13 cellular contexts compared by ENCODE assay signal in the genomic region with DNA sequence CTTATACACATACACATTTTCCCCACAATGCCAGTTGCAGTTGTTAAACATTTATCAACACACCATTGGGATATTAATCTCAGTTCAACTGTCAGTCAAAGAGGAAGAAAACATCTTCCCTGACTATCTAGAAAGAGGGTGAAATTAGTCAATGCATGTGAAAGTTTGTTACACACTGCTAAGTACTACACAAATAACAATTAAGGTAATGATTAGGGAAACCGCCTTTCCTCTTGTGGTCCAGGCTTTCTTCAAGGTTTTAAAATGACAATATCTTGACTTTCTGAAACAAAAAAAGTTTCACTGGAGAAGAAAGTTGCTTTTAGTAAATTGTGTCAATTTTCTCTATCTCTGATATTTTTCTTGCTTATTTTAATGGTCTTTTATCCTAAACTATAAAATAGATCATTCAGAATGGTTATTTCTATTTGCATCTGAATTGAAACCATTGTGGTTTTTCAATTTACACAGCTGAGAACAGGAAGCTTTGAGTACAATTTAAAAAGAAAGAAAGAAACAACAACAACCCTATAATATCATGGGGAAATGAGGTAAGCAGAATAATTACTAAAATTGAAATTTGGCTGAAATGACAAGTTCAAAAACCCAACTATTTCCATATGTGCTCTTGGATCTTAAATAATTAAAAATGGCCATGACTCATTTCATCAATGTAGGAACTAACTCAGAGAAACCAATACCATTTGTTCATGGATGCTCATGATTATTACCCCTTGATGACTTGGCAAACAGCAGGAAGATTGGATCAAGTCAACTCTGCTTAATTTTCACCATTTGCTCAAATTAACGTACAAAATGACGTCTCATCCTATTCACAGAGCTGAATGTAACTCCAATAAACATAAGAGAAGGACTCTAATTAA. TPM values are rescaled to one million over a fixed set of nuclear protein-coding genes. Genes with fewer than 3 reads are reported as not detected.
DNase-seq lines count a peak whose midpoint lies in the region; ATAC-seq lines count a peak whose summit lies in the region.
"Had no signal": no experiment of that assay in that cellular context is flagged by ENCODE, and none has a peak within 500 bp of the region (broad histone marks: within the 10 kb centered on the region; RNA-seq: fewer than 3 reads in every experiment).

No MANE protein-coding gene starts in this region.

- no peak overlapping the region for H3K27ac ChIP-seq in caudate nucleus (ENCODE audit: low read depth, low read length)
- H3K27ac ChIP-seq: brain microvascular endothelial cell, heart right ventricle, KMS-11, psoas muscle had no signal

- CTCF ChIA-PET in activated CD4-positive, alpha-beta memory T cell treated with anti-CD3 and anti-CD28 coated beads for 36 hours (lab: Charles Lee): no interaction called here

- peaks cover 9% of the 10 kb centered on the region for H3K27me3 Mint-ChIP-seq in activated T-helper 17 cell treated with anti-CD3 and anti-CD28 coated beads, Interleukin-2, amount 50 U/mL, for 72 hours
- peaks cover 3% of the 10 kb centered on the region for H3K27me3 Mint-ChIP-seq in activated CD4-positive, alpha-beta memory T cell treated with anti-CD3 and anti-CD28 coated beads for 36 hours
- H3K27me3 Mint-ChIP-seq: memory B cell had no signal

- no peak for DNase-seq in activated CD4-positive, alpha-beta memory T cell treated with anti-CD3 and anti-CD28 coated beads for 36 hours
- DNase-seq in MG63 (no peak), caudate nucleus (lab: John Stamatoyannopoulos, UW) (no peak)
- DNase-seq: brain microvascular endothelial cell, heart right ventricle, NCI-H226, psoas muscle had no signal

- intact Hi-C loops in activated CD4-positive, alpha-beta memory T cell treated with anti-CD3 and anti-CD28 coated beads for 36 hours (cut with micrococcal nuclease): no loop called here

- H3K4me1 Mint-ChIP-seq in activated T-helper 17 cell treated with anti-CD3 and anti-CD28 coated beads, Interleukin-2, amount 50 U/mL, for 72 hours: no peaks in the 10 kb centered on the region
- H3K4me1 Mint-ChIP-seq in activated CD4-positive, alpha-beta memory T cell treated with anti-CD3 and anti-CD28 coated beads for 36 hours (ENCODE audit: low read depth): no peaks in the 10 kb centered on the region
- H3K4me1 Mint-ChIP-seq: memory B cell had no signal

- POLR2A ChIA-PET in activated CD4-positive, alpha-beta memory T cell treated with anti-CD3 and anti-CD28 coated beads for 36 hours (lab: Charles Lee): no interaction called here

- no peaks in the 10 kb centered on the region for H3K36me3 Mint-ChIP-seq in activated T-helper 17 cell treated with anti-CD3 and anti-CD28 coated beads, Interleukin-2, amount 50 U/mL, for 72 hours (ENCODE audit: low read depth)
- no peaks in the 10 kb centered on the region for H3K36me3 Mint-ChIP-seq in activated CD4-positive, alpha-beta memory T cell treated with anti-CD3 and anti-CD28 coated beads for 36 hours
- H3K36me3 Mint-ChIP-seq: memory B cell had no signal

- peaks cover 4% of the 10 kb centered on the region for H3K9me3 Mint-ChIP-seq in activated T-helper 17 cell treated with anti-CD3 and anti-CD28 coated beads, Interleukin-2, amount 50 U/mL, for 72 hours
- H3K9me3 Mint-ChIP-seq in activated CD4-positive, alpha-beta memory T cell treated with anti-CD3 and anti-CD28 coated beads for 36 hours: no peaks in the 10 kb centered on the region
- H3K9me3 Mint-ChIP-seq: memory B cell had no signal

- H3K27ac Mint-ChIP-seq in activated T-helper 17 cell treated with anti-CD3 and anti-CD28 coated beads, Interleukin-2, amount 50 U/mL, for 72 hours: no peak overlapping the region
- H3K27ac Mint-ChIP-seq in activated CD4-positive, alpha-beta memory T cell treated with anti-CD3 and anti-CD28 coated beads for 36 hours: no peak overlapping the region
- H3K27ac Mint-ChIP-seq: memory B cell had no signal

- H3K4me3 ChIP-seq in MG63: no peak overlapping the region
- H3K4me3 ChIP-seq: heart right ventricle, psoas muscle had no signal

- H3K9me3 ChIP-seq in MG63: no peaks in the 10 kb centered on the region
- H3K9me3 ChIP-seq: heart right ventricle, psoas muscle had no signal

- H3K27me3 ChIP-seq in MG63: no peaks in the 10 kb centered on the region
- H3K27me3 ChIP-seq: brain microvascular endothelial cell, heart right ventricle had no signal

- ATAC-seq in GM19023 (IDR thresholded peaks at IDR 0.05; ENCODE audit: unreplicated experiment): peak; percentile 96
- ATAC-seq in GM21619 (IDR thresholded peaks at IDR 0.05; ENCODE audit: unreplicated experiment): peak; percentile 96
- peak; percentile 98 for ATAC-seq in HG03066 (IDR thresholded peaks at IDR 0.05; ENCODE audit: low read depth, unreplicated experiment)
- ATAC-seq in activated T-helper 17 cell treated with anti-CD3 and anti-CD28 coated beads, Interleukin-2, amount 50 U/mL, for 72 hours (replicated peaks): peak; percentile 31
- ATAC-seq: heart right ventricle, psoas muscle had no signal

- H3K4me3 Mint-ChIP-seq in activated T-helper 17 cell treated with anti-CD3 and anti-CD28 coated beads, Interleukin-2, amount 50 U/mL, for 72 hours: no peak overlapping the region
- H3K4me3 Mint-ChIP-seq in activated CD4-positive, alpha-beta memory T cell treated with anti-CD3 and anti-CD28 coated beads for 36 hours: no peak overlapping the region
- H3K4me3 Mint-ChIP-seq: memory B cell had no signal

- no peaks in the 10 kb centered on the region for H3K36me3 ChIP-seq in MG63
- H3K36me3 ChIP-seq: brain microvascular endothelial cell, heart right ventricle had no signal

RNA-seq across cellular contexts. Expression of gene GPR149, which starts 31.7 kb away (rescaled TPM):
- not detected for total RNA-seq in activated T-helper 17 cell treated with anti-CD3 and anti-CD28 coated beads, Interleukin-2, amount 50 U/mL, for 72 hours
- total RNA-seq in activated CD4-positive, alpha-beta memory T cell treated with anti-CD3 and anti-CD28 coated beads for 36 hours: not detected
- total RNA-seq in MG63 (2014; rRNA removed; shearing (Covaris generic); ENCODE audit: low replicate concordance): not detected in 2 replicates
- total RNA-seq: heart right ventricle, psoas muscle had no signal

Comparison
In these comparisons a context has a peak if more than half of its experiments do, and no peak if none do; other contexts are left out.
1. ATAC-seq: peak in every context shown above with its lines; median percentile 98 in HG03066; 96 in GM19023; 96 in GM21619; 31 in activated T-helper 17 cell treated with anti-CD3 and anti-CD28 coated beads, Interleukin-2, amount 50 U/mL, for 72 hours.